1 cellular context compared by ENCODE assay signal in the genomic region with DNA sequence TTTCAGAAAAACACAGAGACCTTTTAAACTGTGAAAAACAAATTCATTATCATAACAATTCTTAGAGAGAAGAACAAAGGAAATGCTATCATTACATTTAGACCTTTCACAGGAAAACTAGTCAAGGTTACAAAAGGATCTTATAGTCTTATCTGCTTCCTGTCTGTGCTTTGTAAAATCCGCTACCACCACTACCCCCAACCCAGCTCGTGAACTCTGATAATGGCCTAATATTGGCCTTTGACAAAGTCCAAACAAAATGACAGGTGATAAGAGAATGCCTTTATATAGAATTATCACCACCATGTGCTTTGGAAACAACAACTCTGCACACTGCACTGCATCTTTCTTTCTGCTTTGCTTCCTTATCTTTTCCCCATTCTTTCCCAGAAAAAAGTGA.
A peak's percentile ranks its signal among the peaks of the same experiment; 100 is the strongest.
TF ChIP-seq lines count a peak whose summit lies in the region.

No MANE protein-coding gene starts in this region.

TF ChIP-seq in HepG2, 621 proteins besides CTCF, POLR2A, EP300 and RAD21 (continued from another document and continues in another):
- TF ChIP-seq ARID5B (CRISPR knock-in tag; IDR thresholded peaks at IDR 0.05) (peak; percentile 44), SOX5 (CRISPR knock-in tag; IDR thresholded peaks at IDR 0.05; ENCODE audit: borderline replicate concordance) (peak; percentile 93), MZF1 (CRISPR knock-in tag; IDR thresholded peaks at IDR 0.05; ENCODE audit: borderline replicate concordance) (no peak), HOXA5 (CRISPR knock-in tag; IDR thresholded peaks at IDR 0.05) (no peak), PPARG (CRISPR knock-in tag; conservative IDR thresholded peaks at IDR 0.05) (0 out of 2 replicates have a peak, but pooled peaks have one; percentile 22), SAP130 (CRISPR knock-in tag; IDR thresholded peaks at IDR 0.05; ENCODE audit: low read depth) (peak; percentile 55), MED1 (CRISPR knock-in tag; IDR thresholded peaks at IDR 0.05) (0 out of 2 replicates have a peak, but pooled peaks have one; percentile 17), POGK (CRISPR knock-in tag; conservative IDR thresholded peaks at IDR 0.05) (no peak), ZNF343 (CRISPR knock-in tag; IDR thresholded peaks at IDR 0.05) (no peak), SYNCRIP (IDR thresholded peaks at IDR 0.05; ENCODE audit: insufficient read depth, low read depth, low read length) (no peak), MEIS2 (CRISPR knock-in tag; IDR thresholded peaks at IDR 0.05) (no peak), HDAC2 (CRISPR knock-in tag; IDR thresholded peaks at IDR 0.05) (peak; percentile 49; the same call in 1 of the 2 replicates), ZBTB33 (CRISPR knock-in tag; IDR thresholded peaks at IDR 0.05) (peak; percentile 89), ZNF260 (CRISPR knock-in tag; IDR thresholded peaks at IDR 0.05; ENCODE audit: borderline replicate concordance, low read depth) (no peak), KDM4B (CRISPR knock-in tag; IDR thresholded peaks at IDR 0.05) (no peak), PRDM4 (CRISPR knock-in tag; IDR thresholded peaks at IDR 0.05; ENCODE audit: borderline replicate concordance) (no peak), TCF7 (IDR thresholded peaks at IDR 0.05; ENCODE audit: low read depth) (peak; percentile 44), ZNF652 (CRISPR knock-in tag; IDR thresholded peaks at IDR 0.05; ENCODE audit: borderline replicate concordance, low read depth) (no peak), ZNF660 (CRISPR knock-in tag; IDR thresholded peaks at IDR 0.05; ENCODE audit: borderline replicate concordance, low read depth) (no peak), ZGPAT (CRISPR knock-in tag; IDR thresholded peaks at IDR 0.05) (0 out of 2 replicates have a peak, but pooled peaks have one; percentile 26), MAFG (CRISPR knock-in tag; IDR thresholded peaks at IDR 0.05) (no peak), KAT8 (CRISPR knock-in tag; IDR thresholded peaks at IDR 0.05) (no peak), ZBED4 (CRISPR knock-in tag; IDR thresholded peaks at IDR 0.05; ENCODE audit: borderline replicate concordance) (no peak), MIXL1 (CRISPR knock-in tag; IDR thresholded peaks at IDR 0.05) (peak; percentile 33; the same call in 1 of the 2 replicates), NCOR1 (IDR thresholded peaks at IDR 0.05; ENCODE audit: borderline replicate concordance, low read length) (peak; percentile 52; the same call in 1 of the 2 replicates)
- TF ChIP-seq, protein P1, sequence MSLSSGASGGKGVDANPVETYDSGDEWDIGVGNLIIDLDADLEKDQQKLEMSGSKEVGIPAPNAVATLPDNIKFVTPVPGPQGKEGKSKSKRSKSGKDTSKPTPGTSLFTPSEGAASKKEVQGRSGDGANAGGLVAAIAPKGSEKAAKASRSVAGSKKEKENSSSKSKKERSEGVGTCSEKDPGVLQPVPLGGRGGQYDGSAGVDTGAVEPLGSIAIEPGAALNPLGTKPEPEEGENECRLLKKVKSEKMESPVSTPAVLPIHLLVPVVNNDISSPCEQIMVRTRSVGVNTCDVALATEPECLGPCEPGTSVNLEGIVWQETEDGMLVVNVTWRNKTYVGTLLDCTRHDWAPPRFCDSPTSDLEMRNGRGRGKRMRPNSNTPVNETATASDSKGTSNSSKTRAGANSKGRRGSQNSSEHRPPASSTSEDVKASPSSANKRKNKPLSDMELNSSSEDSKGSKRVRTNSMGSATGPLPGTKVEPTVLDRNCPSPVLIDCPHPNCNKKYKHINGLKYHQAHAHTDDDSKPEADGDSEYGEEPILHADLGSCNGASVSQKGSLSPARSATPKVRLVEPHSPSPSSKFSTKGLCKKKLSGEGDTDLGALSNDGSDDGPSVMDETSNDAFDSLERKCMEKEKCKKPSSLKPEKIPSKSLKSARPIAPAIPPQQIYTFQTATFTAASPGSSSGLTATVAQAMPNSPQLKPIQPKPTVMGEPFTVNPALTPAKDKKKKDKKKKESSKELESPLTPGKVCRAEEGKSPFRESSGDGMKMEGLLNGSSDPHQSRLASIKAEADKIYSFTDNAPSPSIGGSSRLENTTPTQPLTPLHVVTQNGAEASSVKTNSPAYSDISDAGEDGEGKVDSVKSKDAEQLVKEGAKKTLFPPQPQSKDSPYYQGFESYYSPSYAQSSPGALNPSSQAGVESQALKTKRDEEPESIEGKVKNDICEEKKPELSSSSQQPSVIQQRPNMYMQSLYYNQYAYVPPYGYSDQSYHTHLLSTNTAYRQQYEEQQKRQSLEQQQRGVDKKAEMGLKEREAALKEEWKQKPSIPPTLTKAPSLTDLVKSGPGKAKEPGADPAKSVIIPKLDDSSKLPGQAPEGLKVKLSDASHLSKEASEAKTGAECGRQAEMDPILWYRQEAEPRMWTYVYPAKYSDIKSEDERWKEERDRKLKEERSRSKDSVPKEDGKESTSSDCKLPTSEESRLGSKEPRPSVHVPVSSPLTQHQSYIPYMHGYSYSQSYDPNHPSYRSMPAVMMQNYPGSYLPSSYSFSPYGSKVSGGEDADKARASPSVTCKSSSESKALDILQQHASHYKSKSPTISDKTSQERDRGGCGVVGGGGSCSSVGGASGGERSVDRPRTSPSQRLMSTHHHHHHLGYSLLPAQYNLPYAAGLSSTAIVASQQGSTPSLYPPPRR (CRISPR knock-in tag; IDR thresholded peaks at IDR 0.05; ENCODE audit: borderline replicate concordance): no peak
- TF ChIP-seq, protein P2, sequence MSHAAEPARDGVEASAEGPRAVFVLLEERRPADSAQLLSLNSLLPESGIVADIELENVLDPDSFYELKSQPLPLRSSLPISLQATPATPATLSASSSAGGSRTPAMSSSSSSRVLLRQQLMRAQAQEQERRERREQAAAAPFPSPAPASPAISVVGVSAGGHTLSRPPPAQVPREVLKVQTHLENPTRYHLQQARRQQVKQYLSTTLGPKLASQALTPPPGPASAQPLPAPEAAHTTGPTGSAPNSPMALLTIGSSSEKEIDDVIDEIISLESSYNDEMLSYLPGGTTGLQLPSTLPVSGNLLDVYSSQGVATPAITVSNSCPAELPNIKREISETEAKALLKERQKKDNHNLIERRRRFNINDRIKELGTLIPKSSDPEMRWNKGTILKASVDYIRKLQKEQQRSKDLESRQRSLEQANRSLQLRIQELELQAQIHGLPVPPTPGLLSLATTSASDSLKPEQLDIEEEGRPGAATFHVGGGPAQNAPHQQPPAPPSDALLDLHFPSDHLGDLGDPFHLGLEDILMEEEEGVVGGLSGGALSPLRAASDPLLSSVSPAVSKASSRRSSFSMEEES (CRISPR knock-in tag; IDR thresholded peaks at IDR 0.05): 0 out of 2 replicates have a peak, but pooled peaks have one; percentile 20
